ENCODE assay signal across 1 cellular context in genomic region chr3:177744873-177745646, GRCh38.
TF ChIP-seq lines count a peak whose summit lies in the region.

No MANE protein-coding gene starts in this region.

TF ChIP-seq in SK-N-SH, 30 proteins besides CTCF, POLR2A, EP300 and RAD21 (continued from another document):
- peak; percentile 55 for TF ChIP-seq JUND (IDR thresholded peaks at IDR 0.05)
- peak; percentile 29; the same call in 1 of the 2 replicates for TF ChIP-seq TCF12 (IDR thresholded peaks at IDR 0.05)
- TF ChIP-seq MAX (IDR thresholded peaks at IDR 0.05; ENCODE audit: low read depth): no peak
- TF ChIP-seq RXRA (IDR thresholded peaks at IDR 0.05; ENCODE audit: borderline replicate concordance, low read depth): 0 out of 2 replicates have a peak, but pooled peaks have one; percentile 6
- TF ChIP-seq PBX3 (IDR thresholded peaks at IDR 0.05): peak; percentile 7; the same call in 1 of the 2 replicates
- TF ChIP-seq FOSL2 (IDR thresholded peaks at IDR 0.05; ENCODE audit: borderline replicate concordance, low read depth): peak; percentile 42; the same call in 1 of the 2 replicates
- no peak for TF ChIP-seq MEF2A (IDR thresholded peaks at IDR 0.05; ENCODE audit: borderline replicate concordance, low read depth)
